ENCODE assay signal across 10 cellular contexts in genomic region chr1:229155472-229155871, GRCh38.
DNase-seq lines count a peak whose midpoint lies in the region; ATAC-seq and TF ChIP-seq lines count a peak whose summit lies in the region.
"Had no signal": no experiment of that assay in that cellular context is flagged by ENCODE, and none has a peak within 500 bp of the region (broad histone marks: within the 10 kb centered on the region; RNA-seq: fewer than 3 reads in every experiment).

No MANE protein-coding gene starts in this region.

- DNase-seq in activated CD4-positive, alpha-beta memory T cell treated with anti-CD3 and anti-CD28 coated beads for 36 hours = peak; percentile 43
- no peak for DNase-seq in activated CD4-positive, alpha-beta memory T cell treated with anti-CD3 and anti-CD28 coated beads, Interleukin-2, amount 10 ng/mL, durations not matched to agents 7 days and 5 days
- peak in 26 of 34 experiments; percentile 2 to 57 (median 20) for DNase-seq in T-cell
- DNase-seq in fibroblast of mammary gland (ENCODE audit: low read depth) = peak; percentile 22
- peak; percentile 61 for DNase-seq in stimulated activated naive B cell treated with anti-CD40 and anti-IgM and Interleukin-4, amounts not matched to agents 10 μg/mL and 1 μg/mL and 100 μg/mL, for 72 hours
- DNase-seq in SK-N-SH = no peak
- DNase-seq in NCI-H1105 (lab: John Stamatoyannopoulos, UW) = no peak
- DNase-seq: ACHN, NCI-H748 treated with DMSO at 0.1 percent for 48 hours had no signal

- no peaks in the 10 kb centered on the region for H3K27me3 ChIP-seq in SK-N-SH (ENCODE audit: insufficient read depth)

- CTCF ChIA-PET in activated CD4-positive, alpha-beta memory T cell treated with anti-CD3 and anti-CD28 coated beads for 36 hours (lab: Charles Lee) = no interaction called here
- CTCF ChIA-PET in activated CD4-positive, alpha-beta memory T cell treated with anti-CD3 and anti-CD28 coated beads, Interleukin-2, amount 10 ng/mL, durations not matched to agents 7 days and 5 days (lab: Charles Lee) = interaction anchor here (1.3 kb wide), 1 partner anchor 72 kb away, joined by 4 read pairs; no protein-coding TSS in a partner anchor
- CTCF ChIA-PET in T-cell (lab: Charles Lee) = interaction anchor here in 1 of 2 donors (1.5 kb wide), 1 partner anchor 491 kb away, joined by 3 read pairs; no protein-coding TSS in a partner anchor
- CTCF ChIA-PET in SK-N-SH (lab: Yijun Ruan, JAX) = interaction anchor here (0.9 to 2.9 kb wide), 2 partner anchors 421 to 428 kb away, joined by 3 to 18 read pairs; partner anchors contain the start of gene RHOU

- H3K27ac ChIP-seq in SK-N-SH (ENCODE audit: low read depth in 2 of 2, low read length in 1 of 2) = no peak overlapping the region

- H3K36me3 ChIP-seq in SK-N-SH (replicated peaks in 1 of 2; ENCODE audit: control insufficient read depth in 1 of 2, insufficient read depth in 2 of 2, low read length in 1 of 2) = no peaks in the 10 kb centered on the region

- H3K4me3 ChIP-seq in fibroblast of mammary gland (ENCODE audit: control insufficient read depth, low read depth, low read length) (no peak overlapping the region), SK-N-SH (ENCODE audit: low read depth in 2 of 2, low read length in 1 of 2) (no peak overlapping the region)

- no peak overlapping the region for H2AFZ ChIP-seq in SK-N-SH (ENCODE audit: low read depth)

- no peak for TF ChIP-seq EP300 in SK-N-SH (IDR thresholded peaks at IDR 0.05; ENCODE audit: borderline replicate concordance in 1 of 2, low read depth in 1 of 2, low read length in 1 of 2)

- H4K20me1 ChIP-seq in SK-N-SH (ENCODE audit: insufficient read depth) = no peaks in the 10 kb centered on the region

- no peak overlapping the region for H3K9ac ChIP-seq in SK-N-SH

- no peaks in the 10 kb centered on the region for H3K9me3 Mint-ChIP-seq in activated CD4-positive, alpha-beta memory T cell treated with anti-CD3 and anti-CD28 coated beads for 36 hours
- H3K9me3 Mint-ChIP-seq in activated CD4-positive, alpha-beta memory T cell treated with anti-CD3 and anti-CD28 coated beads, Interleukin-2, amount 10 ng/mL, durations not matched to agents 7 days and 5 days = no peaks in the 10 kb centered on the region
- H3K9me3 Mint-ChIP-seq in T-cell = no peaks in the 10 kb centered on the region
- no peaks in the 10 kb centered on the region for H3K9me3 Mint-ChIP-seq in stimulated activated naive B cell treated with anti-CD40 and anti-IgM and Interleukin-4, amounts not matched to agents 10 μg/mL and 1 μg/mL and 100 μg/mL, for 72 hours

- H3K9me2 ChIP-seq in SK-N-SH = no peaks in the 10 kb centered on the region

- no peak for TF ChIP-seq RAD21 in SK-N-SH (IDR thresholded peaks at IDR 0.05; ENCODE audit: low read length)

- WGBS in SK-N-SH (ENCODE audit: low lambda C conversion rate) = 79% methylated on average over 8 of the region's 9 CpGs

- H3K4me1 Mint-ChIP-seq in activated CD4-positive, alpha-beta memory T cell treated with anti-CD3 and anti-CD28 coated beads for 36 hours (ENCODE audit: low read depth) = peaks cover 15% of the 10 kb centered on the region
- H3K4me1 Mint-ChIP-seq in activated CD4-positive, alpha-beta memory T cell treated with anti-CD3 and anti-CD28 coated beads, Interleukin-2, amount 10 ng/mL, durations not matched to agents 7 days and 5 days = peaks cover 9% of the 10 kb centered on the region
- H3K4me1 Mint-ChIP-seq in T-cell = peaks cover 23 to 35% (median 29%) of the 10 kb centered on the region in 3 donors
- peaks cover 17 to 19% of the 10 kb centered on the region in 2 donors for H3K4me1 Mint-ChIP-seq in stimulated activated naive B cell treated with anti-CD40 and anti-IgM and Interleukin-4, amounts not matched to agents 10 μg/mL and 1 μg/mL and 100 μg/mL, for 72 hours

- TF ChIP-seq CTCF in fibroblast of mammary gland (conservative IDR thresholded peaks at IDR 0.05; ENCODE audit: control insufficient read depth, insufficient read depth, low read depth, low read length) = no peak
- TF ChIP-seq CTCF in SK-N-SH (IDR thresholded peaks at IDR 0.05) = no peak

- ATAC-seq in T-cell (replicated peaks in 1 of 4) (peak; percentile 72 to 91 (median 85)), GM18873 (IDR thresholded peaks at IDR 0.05; ENCODE audit: low FRiP score, unreplicated experiment) (no peak)
- ATAC-seq in stimulated activated naive B cell treated with anti-CD40 and anti-IgM and Interleukin-4, amounts not matched to agents 10 μg/mL and 1 μg/mL and 100 μg/mL, for 72 hours (replicated peaks) = peak; percentile 83 to 90

- peak overlapping the region; percentile 18 for H3K4me3 Mint-ChIP-seq in activated CD4-positive, alpha-beta memory T cell treated with anti-CD3 and anti-CD28 coated beads for 36 hours
- H3K4me3 Mint-ChIP-seq in activated CD4-positive, alpha-beta memory T cell treated with anti-CD3 and anti-CD28 coated beads, Interleukin-2, amount 10 ng/mL, durations not matched to agents 7 days and 5 days = no peak overlapping the region
- H3K4me3 Mint-ChIP-seq in T-cell = peak overlapping the region; percentile 49 to 76 (median 53)
- peak overlapping the region; percentile 27 to 57 for H3K4me3 Mint-ChIP-seq in stimulated activated naive B cell treated with anti-CD40 and anti-IgM and Interleukin-4, amounts not matched to agents 10 μg/mL and 1 μg/mL and 100 μg/mL, for 72 hours

- H3K4me2 ChIP-seq in SK-N-SH = no peak overlapping the region

- H3K79me2 ChIP-seq in SK-N-SH (ENCODE audit: insufficient read depth) = no peaks in the 10 kb centered on the region

- H3K9me3 ChIP-seq in SK-N-SH = no peaks in the 10 kb centered on the region

- no peaks in the 10 kb centered on the region for H3K36me3 Mint-ChIP-seq in activated CD4-positive, alpha-beta memory T cell treated with anti-CD3 and anti-CD28 coated beads for 36 hours
- H3K36me3 Mint-ChIP-seq in activated CD4-positive, alpha-beta memory T cell treated with anti-CD3 and anti-CD28 coated beads, Interleukin-2, amount 10 ng/mL, durations not matched to agents 7 days and 5 days (ENCODE audit: low read depth) = no peaks in the 10 kb centered on the region
- no peaks in the 10 kb centered on the region for H3K36me3 Mint-ChIP-seq in T-cell
- H3K36me3 Mint-ChIP-seq in stimulated activated naive B cell treated with anti-CD40 and anti-IgM and Interleukin-4, amounts not matched to agents 10 μg/mL and 1 μg/mL and 100 μg/mL, for 72 hours = no peaks in the 10 kb centered on the region

- no peak overlapping the region for H3K27ac Mint-ChIP-seq in activated CD4-positive, alpha-beta memory T cell treated with anti-CD3 and anti-CD28 coated beads for 36 hours
- no peak overlapping the region for H3K27ac Mint-ChIP-seq in activated CD4-positive, alpha-beta memory T cell treated with anti-CD3 and anti-CD28 coated beads, Interleukin-2, amount 10 ng/mL, durations not matched to agents 7 days and 5 days
- peak overlapping the region; percentile 63 to 84 for H3K27ac Mint-ChIP-seq in T-cell
- H3K27ac Mint-ChIP-seq in stimulated activated naive B cell treated with anti-CD40 and anti-IgM and Interleukin-4, amounts not matched to agents 10 μg/mL and 1 μg/mL and 100 μg/mL, for 72 hours = peak overlapping the region; percentile 65

- no peaks in the 10 kb centered on the region; a peak in 1 of 4 replicates for H3K4me1 ChIP-seq in SK-N-SH (ENCODE audit: control insufficient read depth in 1 of 2, insufficient read depth in 2 of 2, low read depth in 1 of 2, low read length in 1 of 2)

- no peaks in the 10 kb centered on the region for H3K27me3 Mint-ChIP-seq in activated CD4-positive, alpha-beta memory T cell treated with anti-CD3 and anti-CD28 coated beads for 36 hours
- peaks cover 2% of the 10 kb centered on the region for H3K27me3 Mint-ChIP-seq in activated CD4-positive, alpha-beta memory T cell treated with anti-CD3 and anti-CD28 coated beads, Interleukin-2, amount 10 ng/mL, durations not matched to agents 7 days and 5 days
- H3K27me3 Mint-ChIP-seq in T-cell = no peaks in the 10 kb centered on the region
- no peaks in the 10 kb centered on the region for H3K27me3 Mint-ChIP-seq in stimulated activated naive B cell treated with anti-CD40 and anti-IgM and Interleukin-4, amounts not matched to agents 10 μg/mL and 1 μg/mL and 100 μg/mL, for 72 hours

- POLR2A ChIA-PET in activated CD4-positive, alpha-beta memory T cell treated with anti-CD3 and anti-CD28 coated beads for 36 hours (lab: Charles Lee) = no interaction called here
- POLR2A ChIA-PET in activated CD4-positive, alpha-beta memory T cell treated with anti-CD3 and anti-CD28 coated beads, Interleukin-2, amount 10 ng/mL, durations not matched to agents 7 days and 5 days (lab: Charles Lee) = no interaction called here
- POLR2A ChIA-PET in T-cell (lab: Charles Lee) = no interaction called here
- POLR2A ChIA-PET in SK-N-SH (lab: Yijun Ruan, JAX) = no interaction called here

- no peaks in the 10 kb centered on the region for H3F3A ChIP-seq in SK-N-SH (replicated peaks; ENCODE audit: insufficient read depth)

- intact Hi-C loops in activated CD4-positive, alpha-beta memory T cell treated with anti-CD3 and anti-CD28 coated beads for 36 hours (cut with micrococcal nuclease) = no loop called here

TF ChIP-seq in SK-N-SH, 30 proteins besides CTCF, POLR2A, EP300 and RAD21 (continues in another document):
- TF ChIP-seq PBX3 (IDR thresholded peaks at IDR 0.05) (no peak), JUND (IDR thresholded peaks at IDR 0.05) (no peak), USF2 (IDR thresholded peaks at IDR 0.05; ENCODE audit: borderline replicate concordance, low read depth, low read length) (no peak), MXI1 (IDR thresholded peaks at IDR 0.05; ENCODE audit: low read depth, low read length) (no peak)

Comparison
In these comparisons a context has a peak if more than half of its experiments do, and no peak if none do; other contexts are left out.
1. DNase-seq: peak in activated CD4-positive, alpha-beta memory T cell treated with anti-CD3 and anti-CD28 coated beads for 36 hours (single experiment), T-cell (26 of 34), fibroblast of mammary gland (single experiment) and stimulated activated naive B cell treated with anti-CD40 and anti-IgM and Interleukin-4, amounts not matched to agents 10 μg/mL and 1 μg/mL and 100 μg/mL, for 72 hours (single experiment); none in activated CD4-positive, alpha-beta memory T cell treated with anti-CD3 and anti-CD28 coated beads, Interleukin-2, amount 10 ng/mL, durations not matched to agents 7 days and 5 days (single experiment), SK-N-SH (single experiment) and NCI-H1105 (single experiment).
2. H3K27ac Mint-ChIP-seq: peak in T-cell (2 of 2) and stimulated activated naive B cell treated with anti-CD40 and anti-IgM and Interleukin-4, amounts not matched to agents 10 μg/mL and 1 μg/mL and 100 μg/mL, for 72 hours (single experiment); none in activated CD4-positive, alpha-beta memory T cell treated with anti-CD3 and anti-CD28 coated beads for 36 hours (single experiment) and activated CD4-positive, alpha-beta memory T cell treated with anti-CD3 and anti-CD28 coated beads, Interleukin-2, amount 10 ng/mL, durations not matched to agents 7 days and 5 days (single experiment).